28 cellular contexts compared by ENCODE assay signal in the genomic region with DNA sequence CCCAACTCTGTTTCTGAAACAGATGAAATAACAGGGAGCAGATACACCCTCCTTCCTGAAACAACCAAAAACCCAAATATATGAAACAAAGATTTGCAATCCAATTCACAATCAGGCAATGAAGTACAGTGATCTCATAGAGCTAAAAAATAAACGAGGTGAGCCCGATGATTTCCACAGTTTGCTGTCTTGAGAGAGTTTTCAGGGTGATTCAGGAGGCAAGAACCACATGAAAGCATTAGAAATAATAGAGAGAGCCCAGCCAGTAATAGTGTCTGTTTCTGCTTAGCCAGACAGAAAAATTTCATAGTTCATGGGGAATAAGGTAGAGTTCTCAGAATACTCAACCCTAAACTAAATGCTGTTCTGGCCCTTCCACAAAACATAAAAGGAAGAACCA.
"Had no signal": no experiment of that assay in that cellular context is flagged by ENCODE, and none has a peak within 500 bp of the region (broad histone marks: within the 10 kb centered on the region; RNA-seq: fewer than 3 reads in every experiment).

No MANE protein-coding gene starts in this region.

- FAIRE-seq: bronchial epithelial cell, colon, endothelial cell of umbilical vein had no signal

- H3K9me3 ChIP-seq: esophagus squamous epithelium, gastroesophageal sphincter had no signal

- H3K4me1 ChIP-seq: esophagus squamous epithelium, gastroesophageal sphincter had no signal

- H3K27ac ChIP-seq: brain microvascular endothelial cell, epithelial cell of prostate, esophagus squamous epithelium, gastroesophageal sphincter had no signal

- DNase-seq: activated CD4-positive, alpha-beta memory T cell treated with anti-CD3 and anti-CD28 coated beads for 36 hours; activated CD4-positive, alpha-beta T cell treated with anti-CD3 and anti-CD28 coated beads for 36 hours; activated CD4-positive, alpha-beta T cell treated with anti-CD3 and anti-CD28 coated beads, Interleukin-2, amount 10 ng/mL, durations not matched to agents 24 days and 14 days; activated CD4-positive, CD25-positive, alpha-beta regulatory T cell; activated CD4-positive, CD25-positive, alpha-beta regulatory T cell treated with anti-CD3 and anti-CD28 coated beads, Interleukin-2, amount 50 U/mL, for 72 hours; activated CD8-positive, alpha-beta memory T cell treated with anti-CD3 and anti-CD28 coated beads, Interleukin-2, amount 10 ng/mL, durations not matched to agents 7 days and 5 days; activated CD8-positive, alpha-beta memory T cell treated with anti-CD3 and anti-CD28 coated beads, Interleukin-2, amount 50 U/mL, for 4 hours; activated CD8-positive, alpha-beta T cell treated with anti-CD3 and anti-CD28 coated beads, Interleukin-2, amount 10 ng/mL, durations not matched to agents 7 days and 5 days; activated effector memory CD4-positive, alpha-beta T cell treated with anti-CD3 and anti-CD28 coated beads, Interleukin-2, amount 50 U/mL, for 16 hours; activated naive CD4-positive, alpha-beta T cell treated with anti-CD3 and anti-CD28 coated beads for 36 hours; activated naive CD8-positive, alpha-beta T cell treated with anti-CD3 and anti-CD28 coated beads for 36 hours; activated naive CD8-positive, alpha-beta T cell treated with anti-CD3 and anti-CD28 coated beads, Interleukin-2, amount 50 U/mL, for 24 hours; activated T-cell treated with anti-CD3 and anti-CD28 coated beads, Interleukin-2, amount 50 U/mL, for 1 hour; activated T-cell treated with anti-CD3 and anti-CD28 coated beads, Interleukin-2, amount 50 U/mL, for 48 hours; amniotic stem cell; anterior cingulate cortex; brain microvascular endothelial cell; effector CD8-positive, alpha-beta T cell; esophagus squamous epithelium; foreskin melanocyte; T-helper 1 cell; T-helper 17 cell; T1000 had no signal

- H3K27me3 ChIP-seq: brain microvascular endothelial cell, esophagus squamous epithelium, gastroesophageal sphincter had no signal

- H3K4me3 ChIP-seq: esophagus squamous epithelium, gastroesophageal sphincter had no signal

- ATAC-seq: activated CD4-positive, alpha-beta T cell treated with anti-CD3 and anti-CD28 coated beads for 36 hours; activated CD8-positive, alpha-beta memory T cell treated with anti-CD3 and anti-CD28 coated beads, Interleukin-2, amount 10 ng/mL, durations not matched to agents 7 days and 5 days; activated CD8-positive, alpha-beta T cell treated with anti-CD3 and anti-CD28 coated beads, Interleukin-2, amount 10 ng/mL, durations not matched to agents 7 days and 5 days; activated naive CD8-positive, alpha-beta T cell treated with anti-CD3 and anti-CD28 coated beads, Interleukin-2, amount 50 U/mL, for 24 hours; gastroesophageal sphincter; T-helper 17 cell had no signal

- H3K36me3 ChIP-seq: brain microvascular endothelial cell, esophagus squamous epithelium, gastroesophageal sphincter had no signal
